In the genomic region with DNA sequence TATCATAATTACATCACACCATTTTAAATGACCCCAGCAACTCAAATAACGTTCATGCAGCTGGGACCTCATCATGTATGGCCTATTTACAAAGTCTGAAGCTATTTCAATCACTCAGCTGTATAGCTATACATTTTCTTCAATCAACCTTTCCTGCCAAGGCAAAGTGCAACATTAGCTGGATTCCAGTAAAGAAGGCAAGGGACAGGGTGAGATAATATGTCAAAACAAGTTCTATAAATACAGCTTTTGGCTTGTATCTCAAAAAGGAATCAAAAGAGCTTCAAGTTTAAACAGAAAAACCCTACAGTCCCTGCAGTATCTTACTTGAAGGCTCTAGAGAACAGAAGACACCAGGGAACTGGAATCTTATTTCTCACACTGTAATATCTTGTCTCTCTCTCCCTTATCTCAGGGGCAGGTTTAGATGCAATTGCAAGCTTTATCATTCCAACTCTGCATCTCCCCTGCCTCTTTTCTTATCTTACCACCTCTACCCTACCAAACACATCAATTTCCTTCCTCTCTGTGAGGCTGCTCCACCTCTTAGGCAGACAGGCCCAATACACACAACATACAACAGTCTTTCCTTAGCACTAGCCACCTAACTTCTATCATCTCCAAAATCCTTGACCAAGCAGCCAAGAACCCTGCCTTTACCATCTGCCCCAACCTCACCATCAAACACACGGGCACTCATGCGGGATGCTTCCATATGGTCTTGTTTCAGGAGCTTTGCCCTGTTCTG, we compare ENCODE assay signal across 1 cellular context.
TF ChIP-seq lines count a peak whose summit lies in the region.

No MANE protein-coding gene starts in this region.

TF ChIP-seq in HepG2, 621 proteins besides CTCF, POLR2A, EP300 and RAD21:
- TF ChIP-seq TCF7L2 (IDR thresholded peaks at IDR 0.05; ENCODE audit: low read depth, low read length) (no peak), RBM22 (optimal IDR thresholded peaks at IDR 0.05; ENCODE audit: low read length) (peak; percentile 39)
- TF ChIP-seq, protein P1, sequence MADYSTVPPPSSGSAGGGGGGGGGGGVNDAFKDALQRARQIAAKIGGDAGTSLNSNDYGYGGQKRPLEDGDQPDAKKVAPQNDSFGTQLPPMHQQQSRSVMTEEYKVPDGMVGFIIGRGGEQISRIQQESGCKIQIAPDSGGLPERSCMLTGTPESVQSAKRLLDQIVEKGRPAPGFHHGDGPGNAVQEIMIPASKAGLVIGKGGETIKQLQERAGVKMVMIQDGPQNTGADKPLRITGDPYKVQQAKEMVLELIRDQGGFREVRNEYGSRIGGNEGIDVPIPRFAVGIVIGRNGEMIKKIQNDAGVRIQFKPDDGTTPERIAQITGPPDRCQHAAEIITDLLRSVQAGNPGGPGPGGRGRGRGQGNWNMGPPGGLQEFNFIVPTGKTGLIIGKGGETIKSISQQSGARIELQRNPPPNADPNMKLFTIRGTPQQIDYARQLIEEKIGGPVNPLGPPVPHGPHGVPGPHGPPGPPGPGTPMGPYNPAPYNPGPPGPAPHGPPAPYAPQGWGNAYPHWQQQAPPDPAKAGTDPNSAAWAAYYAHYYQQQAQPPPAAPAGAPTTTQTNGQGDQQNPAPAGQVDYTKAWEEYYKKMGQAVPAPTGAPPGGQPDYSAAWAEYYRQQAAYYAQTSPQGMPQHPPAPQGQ (CRISPR knock-in tag; IDR thresholded peaks at IDR 0.05; ENCODE audit: borderline replicate concordance) = no peak
TF ChIP-seq in HepG2: peak in this region for 1.
